In the genomic region with DNA sequence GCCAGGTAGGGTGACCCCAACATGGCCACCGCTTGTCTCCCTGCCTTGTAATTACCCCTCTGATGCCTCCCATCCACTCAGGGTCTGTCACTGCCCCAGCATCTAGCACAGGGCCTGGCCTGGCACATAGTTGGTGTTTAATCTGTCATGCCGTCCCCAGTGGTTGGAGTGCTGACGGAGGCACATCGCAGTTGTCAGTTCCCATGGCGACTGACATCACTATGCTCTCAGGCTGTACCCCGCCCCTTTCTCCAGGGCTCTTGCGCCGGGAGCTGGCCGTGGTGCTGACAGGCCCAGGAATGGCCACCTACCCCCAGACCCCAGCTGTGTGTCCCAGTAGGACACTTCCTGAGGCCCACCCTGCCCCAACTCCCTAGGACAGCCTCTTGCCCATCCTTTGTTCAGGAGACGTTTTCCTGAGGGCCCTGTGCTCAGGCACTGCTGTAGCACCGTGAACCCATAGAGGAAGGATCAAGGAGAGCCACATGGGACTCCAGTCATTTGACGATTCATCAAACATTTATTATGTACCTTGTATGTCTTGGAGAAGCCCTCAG, we compare ENCODE assay signal across 8 cellular contexts. TPM values are rescaled to one million over a fixed set of nuclear protein-coding genes. Genes with fewer than 3 reads are reported as not detected.
A peak's percentile ranks its signal among the peaks of the same experiment; 100 is the strongest.
DNase-seq lines count a peak whose midpoint lies in the region; ATAC-seq and TF ChIP-seq lines count a peak whose summit lies in the region.

No MANE protein-coding gene starts in this region.

- DNase-seq in Caki2 (ENCODE audit: low read depth) (peak; percentile 52), NCI-H226 (peak; percentile 25), erythroblast (lab: John Stamatoyannopoulos, UW) (peak; percentile 83 to 87), NCI-H510A treated with DMSO at 0.1 percent for 48 hours (lab: John Stamatoyannopoulos, UW) (no peak)
- no peak for DNase-seq in natural killer cell treated with Interleukin-12 subunit alpha and Interleukin-12 subunit beta and Interleukin-15 and Interleukin-18, amount 100 ng/mL, for 72 hours (ENCODE audit: low spot score)
- no peak for DNase-seq in stimulated activated CD4-positive, alpha-beta T cell treated with anti-CD3 and anti-CD28 coated beads, Interleukin-4, amount 100 ng/mL, for 1 hour

- no peaks in the 10 kb centered on the region for H3K4me1 Mint-ChIP-seq in natural killer cell treated with Interleukin-12 subunit alpha and Interleukin-12 subunit beta and Interleukin-15 and Interleukin-18, amount 100 ng/mL, for 72 hours (ENCODE audit: low read depth in 2 of 2)

- no peak overlapping the region for H3K27ac Mint-ChIP-seq in natural killer cell treated with Interleukin-12 subunit alpha and Interleukin-12 subunit beta and Interleukin-15 and Interleukin-18, amount 100 ng/mL, for 72 hours

- H3K36me3 Mint-ChIP-seq in natural killer cell treated with Interleukin-12 subunit alpha and Interleukin-12 subunit beta and Interleukin-15 and Interleukin-18, amount 100 ng/mL, for 72 hours, result no peaks in the 10 kb centered on the region

- no peak overlapping the region for H3K4me3 Mint-ChIP-seq in natural killer cell treated with Interleukin-12 subunit alpha and Interleukin-12 subunit beta and Interleukin-15 and Interleukin-18, amount 100 ng/mL, for 72 hours

- peaks cover 13 to 17% of the 10 kb centered on the region in 2 donors for H3K27me3 Mint-ChIP-seq in natural killer cell treated with Interleukin-12 subunit alpha and Interleukin-12 subunit beta and Interleukin-15 and Interleukin-18, amount 100 ng/mL, for 72 hours

- ATAC-seq in natural killer cell treated with Interleukin-12 subunit alpha and Interleukin-12 subunit beta and Interleukin-15 and Interleukin-18, amount 100 ng/mL, for 72 hours, result peak; percentile 24 to 36
- ATAC-seq in GM21447 (IDR thresholded peaks at IDR 0.05; ENCODE audit: unreplicated experiment) (no peak), GM21515 (IDR thresholded peaks at IDR 0.05; ENCODE audit: unreplicated experiment) (no peak)

- H3K9me3 Mint-ChIP-seq in natural killer cell treated with Interleukin-12 subunit alpha and Interleukin-12 subunit beta and Interleukin-15 and Interleukin-18, amount 100 ng/mL, for 72 hours, result no peaks in the 10 kb centered on the region

- TF ChIP-seq POLR2A in erythroblast (IDR thresholded peaks at IDR 0.05; ENCODE audit: low read length), result no peak

- in situ Hi-C loops in Caki2 (cut with HindIII; ENCODE audit: low pct_unique_long_range_greater_than_20kb, low sequenced_read_pairs), result no loop called here

RNA-seq across cellular contexts. Expression of gene FAM222A, which starts 23.0 kb away (rescaled TPM):
- total RNA-seq in Caki2 (2014; rRNA removed; shearing (Covaris generic); ENCODE audit: low replicate concordance), result 0.41 and 3.1 TPM in 2 replicates
- total RNA-seq in natural killer cell treated with Interleukin-12 subunit alpha and Interleukin-12 subunit beta and Interleukin-15 and Interleukin-18, amount 100 ng/mL, for 72 hours, result 1 to 10 TPM; 1.2 to 1.8 TPM

Comparison
In these comparisons a context has a peak if more than half of its experiments do, and no peak if none do; other contexts are left out.
1. DNase-seq: peak in Caki2 (single experiment), NCI-H226 (single experiment) and erythroblast (2 of 2); none in natural killer cell treated with Interleukin-12 subunit alpha and Interleukin-12 subunit beta and Interleukin-15 and Interleukin-18, amount 100 ng/mL, for 72 hours (single experiment), stimulated activated CD4-positive, alpha-beta T cell treated with anti-CD3 and anti-CD28 coated beads, Interleukin-4, amount 100 ng/mL, for 1 hour (single experiment) and NCI-H510A treated with DMSO at 0.1 percent for 48 hours (single experiment).
2. ATAC-seq: peak in natural killer cell treated with Interleukin-12 subunit alpha and Interleukin-12 subunit beta and Interleukin-15 and Interleukin-18, amount 100 ng/mL, for 72 hours (2 of 2); none in GM21447 (single experiment) and GM21515 (single experiment).